Comparison of ENCODE assay signal across 12 cellular contexts in genomic region chr22:37270928-37271650, GRCh38. TPM values are rescaled to one million over a fixed set of nuclear protein-coding genes. Genes with fewer than 3 reads are reported as not detected.
DNase-seq lines count a peak whose midpoint lies in the region; ATAC-seq and TF ChIP-seq lines count a peak whose summit lies in the region.
"Had no signal": no experiment of that assay in that cellular context is flagged by ENCODE, and none has a peak within 500 bp of the region (broad histone marks: within the 10 kb centered on the region; RNA-seq: fewer than 3 reads in every experiment).

No MANE protein-coding gene starts in this region.

- peak overlapping the region in 4 of 12 donors; percentile 6 to 94 (median 27) for H3K27ac ChIP-seq in heart left ventricle
- no peak overlapping the region for H3K27ac ChIP-seq in endodermal cell (ENCODE audit: low read depth, low read length)
- H3K27ac ChIP-seq in ovary = no peak overlapping the region

- H3K4me3 Mint-ChIP-seq in endodermal cell = no peak overlapping the region
- H3K4me3 Mint-ChIP-seq: activated naive CD4-positive, alpha-beta T cell treated with anti-CD3 and anti-CD28 coated beads, Interleukin-2, amount 50 U/mL, for 24 hours had no signal

- no peaks in the 10 kb centered on the region for H3K9me3 Mint-ChIP-seq in endodermal cell
- H3K9me3 Mint-ChIP-seq: activated naive CD4-positive, alpha-beta T cell treated with anti-CD3 and anti-CD28 coated beads, Interleukin-2, amount 50 U/mL, for 24 hours had no signal

- H3K27ac Mint-ChIP-seq in endodermal cell = no peak overlapping the region

- H3K36me3 Mint-ChIP-seq in endodermal cell (ENCODE audit: low read depth) = no peaks in the 10 kb centered on the region
- H3K36me3 Mint-ChIP-seq: activated naive CD4-positive, alpha-beta T cell treated with anti-CD3 and anti-CD28 coated beads, Interleukin-2, amount 50 U/mL, for 24 hours had no signal

- peaks cover 4% of the 10 kb centered on the region for H3K4me1 Mint-ChIP-seq in endodermal cell

- H3K4me3 ChIP-seq in heart left ventricle = no peak overlapping the region
- H3K4me3 ChIP-seq in endodermal cell (ENCODE audit: low read length) = no peak overlapping the region
- no peak overlapping the region for H3K4me3 ChIP-seq in ovary
- H3K4me3 ChIP-seq: lung had no signal

- DNase-seq in heart left ventricle (peak in 1 of 5 donors; percentile 32), cardiac septum (ENCODE audit: low spot score) (no peak), NOMO-1 (lab: John Stamatoyannopoulos, UW; ENCODE audit: unreplicated experiment in 2 of 2) (peak; percentile 39 to 88), endodermal cell (peak; percentile 38), stromal cell of bone marrow (ENCODE audit: low read depth) (peak; percentile 26), ovary (no peak)
- DNase-seq: NCI-H146 had no signal

- H3K4me1 ChIP-seq in heart left ventricle (peaks cover 0 to 88% (median 0%) of the 10 kb centered on the region in 12 donors), endodermal cell (ENCODE audit: control insufficient read depth, insufficient read depth, low read length) (no peaks in the 10 kb centered on the region), ovary (ENCODE audit: insufficient read depth) (no peaks in the 10 kb centered on the region)

- intact Hi-C loops in heart left ventricle (cut with DNase I) (no loop called here), cardiac septum (cut with DNase I) (no loop called here), ovary (cut with DNase I) (no loop called here)

- H3K9me3 ChIP-seq in heart left ventricle = no peaks in the 10 kb centered on the region
- no peaks in the 10 kb centered on the region for H3K9me3 ChIP-seq in endodermal cell (ENCODE audit: control insufficient read depth, low read length)
- no peaks in the 10 kb centered on the region for H3K9me3 ChIP-seq in ovary

- TF ChIP-seq POLR2A in heart left ventricle (IDR thresholded peaks at IDR 0.05) (no peak), ovary (IDR thresholded peaks at IDR 0.05) (no peak)

- H3K36me3 ChIP-seq in heart left ventricle (no peaks in the 10 kb centered on the region), endodermal cell (ENCODE audit: control insufficient read depth, insufficient read depth, low read length) (no peaks in the 10 kb centered on the region), ovary (no peaks in the 10 kb centered on the region)

- 65 to 72% (median 70%) methylated on average over 8 of the region's 8 CpGs for WGBS in heart left ventricle, 4 donors
- whole genome bisulfite sequencing in endodermal cell (ENCODE audit: insufficient coverage in 1 of 2, insufficient read length in 1 of 2), 2 experiments = 86 to 91% methylated on average over 7 to 8 of the region's 8 CpGs
- WGBS in ovary, 3 donors = 68 to 74% (median 71%) methylated on average over 8 of the region's 8 CpGs

- H3K27me3 ChIP-seq in heart left ventricle (peaks cover 0 to 53% (median 2%) of the 10 kb centered on the region in 9 donors), endodermal cell (ENCODE audit: control insufficient read depth, insufficient read depth, low read length, poor library complexity, severe bottlenecking) (peaks cover 4% of the 10 kb centered on the region), ovary (no peaks in the 10 kb centered on the region)

- peaks cover 4% of the 10 kb centered on the region for H3K27me3 Mint-ChIP-seq in endodermal cell (ENCODE audit: insufficient read depth)
- H3K27me3 Mint-ChIP-seq: activated naive CD4-positive, alpha-beta T cell treated with anti-CD3 and anti-CD28 coated beads, Interleukin-2, amount 50 U/mL, for 24 hours had no signal

- no peak for TF ChIP-seq CTCF in heart left ventricle (IDR thresholded peaks at IDR 0.05)
- TF ChIP-seq CTCF in endodermal cell (conservative IDR thresholded peaks at IDR 0.05) = no peak
- TF ChIP-seq CTCF in ovary (IDR thresholded peaks at IDR 0.05) = no peak

- TF ChIP-seq EP300 in ovary (IDR thresholded peaks at IDR 0.05) = no peak

- ATAC-seq in heart left ventricle = peak in 3 of 4 donors; percentile 43 to 63 (median 60)
- no peak for ATAC-seq in activated CD4-positive, CD25-positive, alpha-beta regulatory T cell treated with anti-CD3 and anti-CD28 coated beads, Interleukin-2, amount 50 U/mL, for 24 hours
- no peak for ATAC-seq in HG02763 (IDR thresholded peaks at IDR 0.05; ENCODE audit: unreplicated experiment)

- H3K9ac ChIP-seq in endodermal cell (ENCODE audit: extremely low read depth, low read length, poor library complexity, severe bottlenecking) = no peak overlapping the region

RNA-seq across cellular contexts. Expression of gene CYTH4, which starts 11.2 kb away (rescaled TPM):
- 10 to 100 TPM in 2 of 9 donors, 1 to 10 TPM in 7; 2.5 to 57.8 (median 4.4) TPM for total RNA-seq in heart left ventricle
- 1 to 10 TPM; 2.4 to 2.5 TPM for polyA plus RNA-seq in heart left ventricle
- 8.0 TPM for total RNA-seq in cardiac septum
- not detected for total RNA-seq in endodermal cell
- not detected for polyA plus RNA-seq in endodermal cell (2013, experiment 1 of 2)
- not detected for polyA plus RNA-seq in endodermal cell (2013, experiment 2 of 2)
- 10 to 100 TPM in 2 of 7 donors, 1 to 10 TPM in 5; 2.4 to 14.5 (median 6.2) TPM for total RNA-seq in ovary
- polyA plus RNA-seq in ovary = 1 to 10 TPM; 2.6 to 9.1 TPM
- total RNA-seq: A673 had no signal

RNA-seq across cellular contexts. Expression of gene RAC2, which starts 27.0 kb away (rescaled TPM):
- total RNA-seq in heart left ventricle = 10 to 100 TPM in 2 of 9 donors, 1 to 10 TPM in 7; 1.4 to 60.5 (median 3.8) TPM
- polyA plus RNA-seq in heart left ventricle = 1 to 10 TPM; 1.3 to 4.6 TPM
- total RNA-seq in cardiac septum = 5.1 TPM
- 1 to 10 TPM; 4.5 to 5.6 TPM for total RNA-seq in endodermal cell
- polyA plus RNA-seq in endodermal cell (2013, experiment 1 of 2) = 2.0 TPM
- 1.8 TPM for polyA plus RNA-seq in endodermal cell (2013, experiment 2 of 2)
- total RNA-seq in ovary = 10 to 100 TPM in 2 of 7 donors, 1 to 10 TPM in 5; 2.3 to 18.4 (median 6.0) TPM
- 10 to 100 TPM in 1 of 2 donors, 1 to 10 TPM in 1; 3.9 to 11.0 TPM for polyA plus RNA-seq in ovary

RNA-seq across cellular contexts. Expression of gene SSTR3, which starts 58.8 kb away (rescaled TPM):
- total RNA-seq in heart left ventricle = under 1 TPM in 1 of 9 donors, not detected in 8; 0.07 TPM
- not detected for polyA plus RNA-seq in heart left ventricle
- total RNA-seq in cardiac septum = not detected
- total RNA-seq in endodermal cell = under 1 TPM; 0.11 to 0.20 TPM
- 0.14 TPM for polyA plus RNA-seq in endodermal cell (2013, experiment 1 of 2)
- polyA plus RNA-seq in endodermal cell (2013, experiment 2 of 2) = 0.12 TPM
- total RNA-seq in ovary = 1 to 10 TPM; 1.7 to 9.2 (median 5.0) TPM
- 1 to 10 TPM; 1.6 to 2.2 TPM for polyA plus RNA-seq in ovary
- total RNA-seq: A673 had no signal

Comparison
In these comparisons a context has a peak if more than half of its experiments do, and no peak if none do; other contexts are left out.
1. ATAC-seq: peak in heart left ventricle (3 of 4); none in activated CD4-positive, CD25-positive, alpha-beta regulatory T cell treated with anti-CD3 and anti-CD28 coated beads, Interleukin-2, amount 50 U/mL, for 24 hours (0 of 2) and HG02763 (single experiment).
2. DNase-seq: peak in NOMO-1 (2 of 2), endodermal cell (single experiment) and stromal cell of bone marrow (single experiment); none in cardiac septum (single experiment) and ovary (0 of 5).